ENCODE assay signal across 8 cellular contexts in the genomic region with DNA sequence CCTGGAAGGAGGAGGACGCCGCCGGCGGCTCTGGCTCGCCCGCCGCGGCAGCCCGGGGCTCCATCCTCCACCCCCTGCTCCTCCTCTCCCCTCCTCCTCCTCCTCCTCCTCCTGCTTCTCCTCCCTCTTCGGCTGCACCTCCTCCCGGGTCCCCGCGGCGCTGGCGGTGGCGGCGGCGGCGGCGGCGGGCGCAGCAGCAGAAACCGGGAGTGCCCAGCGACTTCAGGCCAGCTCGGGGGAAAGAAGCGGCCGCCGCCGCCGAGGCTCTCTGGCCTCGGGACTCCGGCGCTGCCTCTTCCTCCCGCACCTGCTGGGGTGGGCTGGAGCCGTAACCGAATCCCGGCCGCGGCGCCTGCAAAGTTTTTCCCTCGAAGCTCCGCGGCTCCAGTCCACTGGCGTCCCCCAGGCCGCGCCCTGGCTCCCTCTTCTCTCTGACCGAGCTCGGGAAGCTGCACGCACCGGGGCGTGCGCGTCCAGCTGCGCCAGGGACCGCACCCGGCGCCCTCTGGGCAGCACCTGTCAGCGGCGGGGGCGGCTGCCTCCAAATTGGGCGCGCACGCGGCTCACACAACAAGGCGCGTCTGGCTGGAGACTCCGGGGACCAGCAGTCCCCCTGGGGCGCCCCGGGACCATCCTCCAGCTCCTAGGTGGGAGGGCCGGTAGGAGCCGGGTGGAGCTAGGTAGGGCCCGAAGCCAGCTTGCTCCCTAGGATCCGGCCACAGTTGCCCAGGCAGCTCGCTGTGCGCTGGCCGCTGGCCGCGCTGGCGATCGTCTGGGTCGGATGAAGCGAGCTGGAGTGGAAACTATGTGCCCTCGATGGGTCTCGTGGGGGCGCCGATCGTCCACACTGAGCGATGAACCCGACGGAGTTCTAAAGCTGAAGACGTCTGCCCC. TPM values are rescaled to one million over a fixed set of nuclear protein-coding genes. Genes with fewer than 3 reads are reported as not detected.
A peak's percentile ranks its signal among the peaks of the same experiment; 100 is the strongest.
DNase-seq lines count a peak whose midpoint lies in the region; ATAC-seq and TF ChIP-seq lines count a peak whose summit lies in the region.

A gene (minus strand): TSS at position 583 of the 894 bp plus-strand sequence.

- CTCF ChIA-PET in HEK293 (lab: Yijun Ruan, JAX) = interaction anchor here (0.6 to 1.7 kb wide), 10 partner anchors 21 to 916 kb away, joined by 3 to 6 read pairs (median 4); no protein-coding TSS in a partner anchor

- no peaks in the 10 kb centered on the region for H3K36me3 Mint-ChIP-seq in activated naive CD8-positive, alpha-beta T cell treated with anti-CD3 and anti-CD28 coated beads for 36 hours

- no peaks in the 10 kb centered on the region for H3K9me3 ChIP-seq in HEK293 (ENCODE audit: control insufficient read depth, insufficient read depth, low read depth, low read length)

- peak within 1 kb of the TSS; percentile 56 for H3K4me3 Mint-ChIP-seq in activated naive CD8-positive, alpha-beta T cell treated with anti-CD3 and anti-CD28 coated beads for 36 hours

- intact Hi-C loops in left cardiac atrium (cut with DNase I) = no loop called here
- intact Hi-C loops in posterior cingulate gyrus (cut with DNase I) = no loop called here

- no peaks in the 10 kb centered on the region for H3K36me3 ChIP-seq in HEK293 (ENCODE audit: control insufficient read depth in 2 of 2, insufficient read depth in 1 of 2, low read length in 2 of 2)

- peak within 1 kb of the TSS; percentile 83; the same call in 1 of the 2 replicates for H3K27ac ChIP-seq in HEK293 (ENCODE audit: extremely low read depth, low read depth, low read length)

- DNase-seq in NCI-H2081 (lab: John Stamatoyannopoulos, UW) = peak; percentile 38 to 55
- DNase-seq in NCI-H2081 treated with DMSO at 0.1 percent for 48 hours (lab: John Stamatoyannopoulos, UW) = no peak
- peak; percentile 14 for DNase-seq in NCI-H2029 treated with DMSO at 0.1 percent for 48 hours (lab: John Stamatoyannopoulos, UW)
- DNase-seq in activated naive CD8-positive, alpha-beta T cell treated with anti-CD3 and anti-CD28 coated beads for 36 hours = peak; percentile 18
- no peak for DNase-seq in left cardiac atrium
- peak in 9 of 10 donors; percentile 27 to 91 (median 43) for DNase-seq in posterior cingulate gyrus
- no peak for DNase-seq in NCI-H1694 treated with DMSO at 0.1 percent for 48 hours (lab: John Stamatoyannopoulos, UW)

- H3K27me3 Mint-ChIP-seq in activated naive CD8-positive, alpha-beta T cell treated with anti-CD3 and anti-CD28 coated beads for 36 hours = peaks cover 71% of the 10 kb centered on the region

- peak within 1 kb of the TSS; percentile 74 for H3K4me3 ChIP-seq in HEK293 (ENCODE audit: low read depth, low read length)

- H3K4me1 Mint-ChIP-seq in activated naive CD8-positive, alpha-beta T cell treated with anti-CD3 and anti-CD28 coated beads for 36 hours = peaks cover 9% of the 10 kb centered on the region

- POLR2A ChIA-PET in HEK293 (lab: Yijun Ruan, JAX) = interaction anchor here (1.1 kb wide), 1 partner anchor 107 kb away, joined by 4 read pairs; no protein-coding TSS in a partner anchor

- peak; percentile 66 for TF ChIP-seq CTCF in HEK293 (tag by site-specific recombination; IDR thresholded peaks at IDR 0.05)

- H3K4me1 ChIP-seq in HEK293 (ENCODE audit: control insufficient read depth, insufficient read depth, low read length) = no peaks in the 10 kb centered on the region

- no peak within 1 kb of the TSS for H3K27ac Mint-ChIP-seq in activated naive CD8-positive, alpha-beta T cell treated with anti-CD3 and anti-CD28 coated beads for 36 hours

- no peaks in the 10 kb centered on the region for H3K9me3 Mint-ChIP-seq in activated naive CD8-positive, alpha-beta T cell treated with anti-CD3 and anti-CD28 coated beads for 36 hours

- ATAC-seq in left cardiac atrium = peak; percentile 70 to 85

TF ChIP-seq in HEK293, 187 proteins besides CTCF, POLR2A, EP300 and RAD21 (continues in another document):
- TF ChIP-seq, protein P1, sequence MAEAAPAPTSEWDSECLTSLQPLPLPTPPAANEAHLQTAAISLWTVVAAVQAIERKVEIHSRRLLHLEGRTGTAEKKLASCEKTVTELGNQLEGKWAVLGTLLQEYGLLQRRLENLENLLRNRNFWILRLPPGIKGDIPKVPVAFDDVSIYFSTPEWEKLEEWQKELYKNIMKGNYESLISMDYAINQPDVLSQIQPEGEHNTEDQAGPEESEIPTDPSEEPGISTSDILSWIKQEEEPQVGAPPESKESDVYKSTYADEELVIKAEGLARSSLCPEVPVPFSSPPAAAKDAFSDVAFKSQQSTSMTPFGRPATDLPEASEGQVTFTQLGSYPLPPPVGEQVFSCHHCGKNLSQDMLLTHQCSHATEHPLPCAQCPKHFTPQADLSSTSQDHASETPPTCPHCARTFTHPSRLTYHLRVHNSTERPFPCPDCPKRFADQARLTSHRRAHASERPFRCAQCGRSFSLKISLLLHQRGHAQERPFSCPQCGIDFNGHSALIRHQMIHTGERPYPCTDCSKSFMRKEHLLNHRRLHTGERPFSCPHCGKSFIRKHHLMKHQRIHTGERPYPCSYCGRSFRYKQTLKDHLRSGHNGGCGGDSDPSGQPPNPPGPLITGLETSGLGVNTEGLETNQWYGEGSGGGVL (tag by site-specific recombination; IDR thresholded peaks at IDR 0.05) = peak; percentile 86
- TF ChIP-seq ZSCAN30 (tag by site-specific recombination; IDR thresholded peaks at IDR 0.05) = peak; percentile 63
- TF ChIP-seq SP3 (tag by site-specific recombination; IDR thresholded peaks at IDR 0.05) = peak; percentile 82
- TF ChIP-seq, protein P2, sequence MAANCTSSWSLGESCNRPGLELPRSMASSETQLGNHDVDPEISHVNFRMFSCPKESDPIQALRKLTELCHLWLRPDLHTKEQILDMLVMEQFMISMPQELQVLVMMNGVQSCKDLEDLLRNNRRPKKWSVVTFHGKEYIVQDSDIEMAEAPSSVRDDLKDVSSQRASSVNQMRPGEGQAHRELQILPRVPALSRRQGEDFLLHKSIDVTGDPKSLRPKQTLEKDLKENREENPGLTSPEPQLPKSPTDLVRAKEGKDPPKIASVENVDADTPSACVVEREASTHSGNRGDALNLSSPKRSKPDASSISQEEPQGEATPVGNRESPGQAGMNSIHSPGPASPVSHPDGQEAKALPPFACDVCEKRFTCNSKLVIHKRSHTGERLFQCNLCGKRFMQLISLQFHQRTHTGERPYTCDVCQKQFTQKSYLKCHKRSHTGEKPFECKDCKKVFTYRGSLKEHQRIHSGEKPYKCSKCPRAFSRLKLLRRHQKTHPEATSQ (tag by site-specific recombination; IDR thresholded peaks at IDR 0.05) = no peak
- TF ChIP-seq ZSCAN16 (tag by site-specific recombination; IDR thresholded peaks at IDR 0.05) = 0 out of 2 replicates have a peak, but pooled peaks have one; percentile 10
- TF ChIP-seq IKZF3 (tag by site-specific recombination; IDR thresholded peaks at IDR 0.05) = peak; percentile 29; the same call in 1 of the 2 replicates
- no peak for TF ChIP-seq HOXD13 (CRISPR knock-in tag; IDR thresholded peaks at IDR 0.05; ENCODE audit: borderline replicate concordance)
- no peak for TF ChIP-seq ZFP3 (tag by site-specific recombination; IDR thresholded peaks at IDR 0.05; ENCODE audit: low read depth)
- TF ChIP-seq, protein P3, sequence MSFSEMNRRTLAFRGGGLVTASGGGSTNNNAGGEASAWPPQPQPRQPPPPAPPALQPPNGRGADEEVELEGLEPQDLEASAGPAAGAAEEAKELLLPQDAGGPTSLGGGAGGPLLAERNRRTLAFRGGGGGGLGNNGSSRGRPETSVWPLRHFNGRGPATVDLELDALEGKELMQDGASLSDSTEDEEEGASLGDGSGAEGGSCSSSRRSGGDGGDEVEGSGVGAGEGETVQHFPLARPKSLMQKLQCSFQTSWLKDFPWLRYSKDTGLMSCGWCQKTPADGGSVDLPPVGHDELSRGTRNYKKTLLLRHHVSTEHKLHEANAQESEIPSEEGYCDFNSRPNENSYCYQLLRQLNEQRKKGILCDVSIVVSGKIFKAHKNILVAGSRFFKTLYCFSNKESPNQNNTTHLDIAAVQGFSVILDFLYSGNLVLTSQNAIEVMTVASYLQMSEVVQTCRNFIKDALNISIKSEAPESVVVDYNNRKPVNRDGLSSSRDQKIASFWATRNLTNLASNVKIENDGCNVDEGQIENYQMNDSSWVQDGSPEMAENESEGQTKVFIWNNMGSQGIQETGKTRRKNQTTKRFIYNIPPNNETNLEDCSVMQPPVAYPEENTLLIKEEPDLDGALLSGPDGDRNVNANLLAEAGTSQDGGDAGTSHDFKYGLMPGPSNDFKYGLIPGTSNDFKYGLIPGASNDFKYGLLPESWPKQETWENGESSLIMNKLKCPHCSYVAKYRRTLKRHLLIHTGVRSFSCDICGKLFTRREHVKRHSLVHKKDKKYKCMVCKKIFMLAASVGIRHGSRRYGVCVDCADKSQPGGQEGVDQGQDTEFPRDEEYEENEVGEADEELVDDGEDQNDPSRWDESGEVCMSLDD (tag by site-specific recombination; IDR thresholded peaks at IDR 0.05) = peak; percentile 67; the same call in 1 of the 2 replicates
- TF ChIP-seq ZNF146 (tag by site-specific recombination; IDR thresholded peaks at IDR 0.05) = 0 out of 2 replicates have a peak, but pooled peaks have one; percentile 2
- TF ChIP-seq ZBTB8A (tag by site-specific recombination; IDR thresholded peaks at IDR 0.05) = peak; percentile 70
- peak; percentile 63; the same call in 1 of the 2 replicates for TF ChIP-seq GLIS1 (tag by site-specific recombination; IDR thresholded peaks at IDR 0.05)
- peak; percentile 80 for TF ChIP-seq ZBTB20 (tag by site-specific recombination; IDR thresholded peaks at IDR 0.05)
- 0 out of 2 replicates have a peak, but pooled peaks have one; percentile 36 for TF ChIP-seq SP7 (tag by site-specific recombination; IDR thresholded peaks at IDR 0.05)
- TF ChIP-seq, protein P4, sequence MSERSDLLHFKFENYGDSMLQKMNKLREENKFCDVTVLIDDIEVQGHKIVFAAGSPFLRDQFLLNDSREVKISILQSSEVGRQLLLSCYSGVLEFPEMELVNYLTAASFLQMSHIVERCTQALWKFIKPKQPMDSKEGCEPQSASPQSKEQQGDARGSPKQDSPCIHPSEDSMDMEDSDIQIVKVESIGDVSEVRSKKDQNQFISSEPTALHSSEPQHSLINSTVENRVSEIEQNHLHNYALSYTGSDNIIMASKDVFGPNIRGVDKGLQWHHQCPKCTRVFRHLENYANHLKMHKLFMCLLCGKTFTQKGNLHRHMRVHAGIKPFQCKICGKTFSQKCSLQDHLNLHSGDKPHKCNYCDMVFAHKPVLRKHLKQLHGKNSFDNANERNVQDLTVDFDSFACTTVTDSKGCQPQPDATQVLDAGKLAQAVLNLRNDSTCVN (tag by site-specific recombination; optimal IDR thresholded peaks at IDR 0.05) = peak; percentile 96
- peak; percentile 6 for TF ChIP-seq ZFHX2 (tag by site-specific recombination; conservative IDR thresholded peaks at IDR 0.05)
- TF ChIP-seq ZIC2 (tag by site-specific recombination; IDR thresholded peaks at IDR 0.05) = peak; percentile 85
- TF ChIP-seq ZNF777 (tag by site-specific recombination; IDR thresholded peaks at IDR 0.05; ENCODE audit: borderline replicate concordance) = peak; percentile 78; the same call in 1 of the 2 replicates

RNA-seq across cellular contexts. Expression of the gene that starts here (rescaled TPM):
- 1 to 10 TPM; 1.1 to 1.3 TPM for total RNA-seq in activated naive CD8-positive, alpha-beta T cell treated with anti-CD3 and anti-CD28 coated beads for 36 hours
- total RNA-seq in left cardiac atrium = 10 to 100 TPM; 13.4 to 16.1 TPM

Comparison
In these comparisons a context has a peak if more than half of its experiments do, and no peak if none do; other contexts are left out.
1. RNA of the gene that starts here (total RNA-seq): 13.4 to 16.1 TPM in left cardiac atrium; 1.1 to 1.3 TPM in activated naive CD8-positive, alpha-beta T cell treated with anti-CD3 and anti-CD28 coated beads for 36 hours; every median in the first group is over 4 times any median in the second.
2. DNase-seq: peak in NCI-H2081 (2 of 2), NCI-H2029 treated with DMSO at 0.1 percent for 48 hours (single experiment), activated naive CD8-positive, alpha-beta T cell treated with anti-CD3 and anti-CD28 coated beads for 36 hours (single experiment) and posterior cingulate gyrus (9 of 10); none in NCI-H2081 treated with DMSO at 0.1 percent for 48 hours (single experiment), left cardiac atrium (single experiment) and NCI-H1694 treated with DMSO at 0.1 percent for 48 hours (single experiment).